In genomic region chr2:161141033-161141432, GRCh38 we compare ENCODE assay signal across 9 cellular contexts. TPM values are rescaled to one million over a fixed set of nuclear protein-coding genes. Genes with fewer than 3 reads are reported as not detected.
DNase-seq lines count a peak whose midpoint lies in the region; ATAC-seq, FAIRE-seq and TF ChIP-seq lines count a peak whose summit lies in the region.
"Had no signal": no experiment of that assay in that cellular context is flagged by ENCODE, and none has a peak within 500 bp of the region (broad histone marks: within the 10 kb centered on the region; RNA-seq: fewer than 3 reads in every experiment).

No MANE protein-coding gene starts in this region.

- H4K20me1 ChIP-seq in neural progenitor cell (ENCODE audit: low read depth) = no peaks in the 10 kb centered on the region

- H3K9me3 Mint-ChIP-seq in activated naive CD8-positive, alpha-beta T cell treated with anti-CD3 and anti-CD28 coated beads for 36 hours = peaks cover 37% of the 10 kb centered on the region
- peaks cover 12% of the 10 kb centered on the region for H3K9me3 Mint-ChIP-seq in neural progenitor cell

- H2AFZ ChIP-seq in neural progenitor cell (replicated peaks) = no peak overlapping the region

- no peaks in the 10 kb centered on the region for H3K9me3 ChIP-seq in neural progenitor cell (ENCODE audit: low read depth)
- H3K9me3 ChIP-seq: stomach had no signal

- H3K4me1 ChIP-seq in neural progenitor cell = no peaks in the 10 kb centered on the region

- H3K27me3 ChIP-seq in neural progenitor cell = no peaks in the 10 kb centered on the region
- H3K27me3 ChIP-seq: stomach had no signal

- no peak overlapping the region for H3K9ac ChIP-seq in neural progenitor cell

- H3K4me3 ChIP-seq in neural progenitor cell = no peak overlapping the region
- H3K4me3 ChIP-seq: stomach had no signal

- DNase-seq in GM18507 (ENCODE audit: extremely low spot score, insufficient read length, low read depth) = no peak
- peak; percentile 18 for DNase-seq in activated naive CD8-positive, alpha-beta T cell treated with anti-CD3 and anti-CD28 coated beads for 36 hours
- DNase-seq in NCI-H2081 treated with DMSO at 0.1 percent for 48 hours (lab: John Stamatoyannopoulos, UW) = no peak
- no peak for DNase-seq in neural progenitor cell (ENCODE audit: low spot score)
- no peak for DNase-seq in cardiac septum (ENCODE audit: low spot score)
- no peak for DNase-seq in NCI-H1930 (lab: John Stamatoyannopoulos, UW)
- DNase-seq: stomach had no signal

- H3K4me3 Mint-ChIP-seq in activated naive CD8-positive, alpha-beta T cell treated with anti-CD3 and anti-CD28 coated beads for 36 hours = peak overlapping the region; percentile 26
- H3K4me3 Mint-ChIP-seq in neural progenitor cell = no peak overlapping the region

- no peak overlapping the region for H3K4me2 ChIP-seq in neural progenitor cell

- H3K4me1 Mint-ChIP-seq in activated naive CD8-positive, alpha-beta T cell treated with anti-CD3 and anti-CD28 coated beads for 36 hours = peaks cover 70% of the 10 kb centered on the region
- peaks cover 5% of the 10 kb centered on the region for H3K4me1 Mint-ChIP-seq in neural progenitor cell

- H3K36me3 Mint-ChIP-seq in activated naive CD8-positive, alpha-beta T cell treated with anti-CD3 and anti-CD28 coated beads for 36 hours = peaks cover 50% of the 10 kb centered on the region
- no peaks in the 10 kb centered on the region for H3K36me3 Mint-ChIP-seq in neural progenitor cell

- peak; percentile 94 for FAIRE-seq in GM18507 (lab: Jason Lieb, UNC)

- H3F3A ChIP-seq in neural progenitor cell (ENCODE audit: low read depth) = no peaks in the 10 kb centered on the region

- H3K27ac Mint-ChIP-seq in activated naive CD8-positive, alpha-beta T cell treated with anti-CD3 and anti-CD28 coated beads for 36 hours = peak overlapping the region; percentile 38
- no peak overlapping the region for H3K27ac Mint-ChIP-seq in neural progenitor cell

- H3K27me3 Mint-ChIP-seq in activated naive CD8-positive, alpha-beta T cell treated with anti-CD3 and anti-CD28 coated beads for 36 hours = no peaks in the 10 kb centered on the region
- peaks cover 3% of the 10 kb centered on the region for H3K27me3 Mint-ChIP-seq in neural progenitor cell (ENCODE audit: insufficient read depth, low read depth)

- intact Hi-C loops in cardiac septum (cut with DNase I) = no loop called here

- H3K36me3 ChIP-seq in neural progenitor cell = no peaks in the 10 kb centered on the region
- H3K36me3 ChIP-seq: stomach had no signal

- no peak overlapping the region for H3K27ac ChIP-seq in neural progenitor cell
- H3K27ac ChIP-seq: stomach had no signal

- no peak for TF ChIP-seq CTCF in neural progenitor cell (IDR thresholded peaks at IDR 0.05)

- peak; percentile 41 for ATAC-seq in GM21381 (IDR thresholded peaks at IDR 0.05; ENCODE audit: unreplicated experiment)
- peak; percentile 44 for ATAC-seq in HG03442 (IDR thresholded peaks at IDR 0.05; ENCODE audit: unreplicated experiment)

- H3K79me2 ChIP-seq in neural progenitor cell (ENCODE audit: low read depth) = no peaks in the 10 kb centered on the region

RNA-seq across cellular contexts. Expression of gene TANK, which starts 19.2 kb away (rescaled TPM):
- total RNA-seq in activated naive CD8-positive, alpha-beta T cell treated with anti-CD3 and anti-CD28 coated beads for 36 hours = 10 to 100 TPM; 53.1 to 55.0 TPM
- total RNA-seq in neural progenitor cell (ENCODE audit: low replicate concordance) = 19.8 and 43.5 TPM in 2 replicates
- 30.1 TPM for total RNA-seq in cardiac septum
